8 cellular contexts compared by ENCODE assay signal in the genomic region with DNA sequence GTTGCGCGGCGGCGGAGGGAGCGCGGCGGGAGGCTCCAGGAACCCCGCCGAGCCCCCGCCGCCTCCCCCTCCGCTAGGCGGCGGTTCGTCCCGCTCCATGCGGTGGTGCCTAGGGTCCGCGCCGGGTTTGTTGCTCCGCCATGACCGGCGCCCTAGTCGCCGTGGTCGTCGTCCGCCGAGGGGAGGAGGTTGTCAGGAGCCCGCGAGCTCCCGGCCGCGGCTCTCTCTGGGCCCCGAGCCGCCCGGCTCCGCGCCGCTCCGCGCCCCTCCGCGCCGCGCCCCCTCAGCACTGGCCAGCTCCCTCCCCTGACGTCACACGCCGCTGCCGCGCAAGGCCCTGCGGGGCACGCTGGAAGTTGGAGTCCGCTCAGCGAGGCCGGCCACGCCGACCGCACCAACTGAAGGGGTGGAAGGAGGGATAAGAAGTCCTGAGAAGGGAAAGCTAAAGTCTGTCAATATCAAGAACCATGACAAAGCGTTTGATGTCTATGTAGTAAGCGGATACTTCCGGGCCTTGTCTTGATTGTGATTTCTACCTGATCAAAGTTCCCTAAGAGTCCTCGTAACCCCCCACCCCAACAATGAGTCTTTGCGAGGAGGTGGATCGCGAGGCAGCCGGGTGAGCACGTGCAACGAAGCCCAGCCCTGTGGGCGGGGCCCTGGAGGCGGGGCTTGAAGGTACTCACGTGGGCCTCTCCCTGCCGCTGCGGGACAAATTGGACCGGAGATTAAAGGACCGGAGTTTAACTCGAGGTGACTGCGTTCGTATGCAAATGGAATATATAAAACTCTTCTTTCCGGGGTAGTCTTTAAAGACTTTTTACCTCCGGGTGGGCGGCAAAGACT. TPM values are rescaled to one million over a fixed set of nuclear protein-coding genes. Genes with fewer than 3 reads are reported as not detected.
DNase-seq lines count a peak whose midpoint lies in the region; ATAC-seq and TF ChIP-seq lines count a peak whose summit lies in the region.

A gene (minus strand): TSS at position 291 of the 846 bp plus-strand sequence.

- TF ChIP-seq CTCF in Peyer's patch (IDR thresholded peaks at IDR 0.05): peak in 4 of 6 experiments; percentile 10 to 51 (median 42)

- peak; percentile 45 to 70 for TF ChIP-seq POLR2A in Peyer's patch (IDR thresholded peaks at IDR 0.05)

- H3K9me3 ChIP-seq in Peyer's patch: no peaks in the 10 kb centered on the region
- H3K9me3 ChIP-seq in naive thymus-derived CD4-positive, alpha-beta T cell (ENCODE audit: control insufficient read depth in 2 of 3, low read length in 3 of 3): no peaks in the 10 kb centered on the region

- no peaks in the 10 kb centered on the region for H3K36me3 ChIP-seq in Peyer's patch
- no peaks in the 10 kb centered on the region for H3K36me3 ChIP-seq in naive thymus-derived CD4-positive, alpha-beta T cell (ENCODE audit: control insufficient read depth in 2 of 3, insufficient read depth in 3 of 3, low read length in 3 of 3)

- peaks cover 0 to 26% (median 12%) of the 10 kb centered on the region in 4 donors for H3K4me1 ChIP-seq in Peyer's patch
- H3K4me1 ChIP-seq in naive thymus-derived CD4-positive, alpha-beta T cell (ENCODE audit: control insufficient read depth in 2 of 2, insufficient read depth in 2 of 2, low read length in 2 of 2): peaks cover 13 to 20% of the 10 kb centered on the region in 2 donors

- H3K27me3 ChIP-seq in Peyer's patch: no peaks in the 10 kb centered on the region
- peaks cover 7 to 38% of the 10 kb centered on the region in 2 donors for H3K27me3 ChIP-seq in naive thymus-derived CD4-positive, alpha-beta T cell (ENCODE audit: control insufficient read depth in 2 of 2, insufficient read depth in 2 of 2, low read length in 2 of 2)

- H3K9me3 Mint-ChIP-seq in naive thymus-derived CD4-positive, alpha-beta T cell: peaks cover 0 to 2% (median 0%) of the 10 kb centered on the region in 11 donors
- no peaks in the 10 kb centered on the region for H3K9me3 Mint-ChIP-seq in stimulated activated memory B cell treated with anti-CD40 and anti-IgM and Interleukin-4, amounts not matched to agents 10 μg/mL and 1 μg/mL and 100 μg/mL, for 72 hours

- H3K27me3 Mint-ChIP-seq in naive thymus-derived CD4-positive, alpha-beta T cell: peaks cover 61 to 82% (median 75%) of the 10 kb centered on the region in 5 donors
- peaks cover 78% of the 10 kb centered on the region for H3K27me3 Mint-ChIP-seq in stimulated activated memory B cell treated with anti-CD40 and anti-IgM and Interleukin-4, amounts not matched to agents 10 μg/mL and 1 μg/mL and 100 μg/mL, for 72 hours

- peak within 1 kb of the TSS; percentile 39 to 93 (median 79) for H3K27ac Mint-ChIP-seq in naive thymus-derived CD4-positive, alpha-beta T cell
- H3K27ac Mint-ChIP-seq in stimulated activated memory B cell treated with anti-CD40 and anti-IgM and Interleukin-4, amounts not matched to agents 10 μg/mL and 1 μg/mL and 100 μg/mL, for 72 hours: peak within 1 kb of the TSS; percentile 86

- POLR2A ChIA-PET in naive thymus-derived CD4-positive, alpha-beta T cell (lab: Charles Lee): interaction anchor here (1.1 to 1.8 kb wide), 3 partner anchors 82 to 101 kb away, joined by 4 to 7 read pairs (median 6); a partner anchor contains a TSS

- CTCF ChIA-PET in naive thymus-derived CD4-positive, alpha-beta T cell (lab: Charles Lee): interaction anchor here (0.6 to 7.0 kb wide), 7 partner anchors 10 to 615 kb away, joined by 3 to 66 read pairs (median 3); a partner anchor contains a TSS

- peak within 1 kb of the TSS; percentile 86 to 97 (median 91) for H3K4me3 Mint-ChIP-seq in naive thymus-derived CD4-positive, alpha-beta T cell
- H3K4me3 Mint-ChIP-seq in stimulated activated memory B cell treated with anti-CD40 and anti-IgM and Interleukin-4, amounts not matched to agents 10 μg/mL and 1 μg/mL and 100 μg/mL, for 72 hours: peak within 1 kb of the TSS; percentile 95

- ATAC-seq in GM21737 (IDR thresholded peaks at IDR 0.05; ENCODE audit: unreplicated experiment): peak; percentile 87
- ATAC-seq in naive thymus-derived CD4-positive, alpha-beta T cell: peak; percentile 94
- peak; percentile 97 for ATAC-seq in stimulated activated memory B cell treated with anti-CD40 and anti-IgM and Interleukin-4, amounts not matched to agents 10 μg/mL and 1 μg/mL and 100 μg/mL, for 72 hours

- DNase-seq in Daoy (ENCODE audit: low read depth) (peak; percentile 100), KG1 (lab: John Stamatoyannopoulos, UW) (peak; percentile 99), Peyer's patch (peak; percentile 95 to 98 (median 98)), activated T-helper 1 cell treated with Interleukin-2 at 50 U/mL for 16 hours (ENCODE audit: low read depth) (peak; percentile 85), fibroblast of gingiva (ENCODE audit: low read depth) (peak; percentile 92)
- DNase-seq in naive thymus-derived CD4-positive, alpha-beta T cell: peak; percentile 86 to 94 (median 91)

- H3K36me3 Mint-ChIP-seq in naive thymus-derived CD4-positive, alpha-beta T cell: no peaks in the 10 kb centered on the region
- peaks cover 6% of the 10 kb centered on the region for H3K36me3 Mint-ChIP-seq in stimulated activated memory B cell treated with anti-CD40 and anti-IgM and Interleukin-4, amounts not matched to agents 10 μg/mL and 1 μg/mL and 100 μg/mL, for 72 hours

- peaks cover 17 to 46% (median 42%) of the 10 kb centered on the region in 7 donors for H3K4me1 Mint-ChIP-seq in naive thymus-derived CD4-positive, alpha-beta T cell
- H3K4me1 Mint-ChIP-seq in stimulated activated memory B cell treated with anti-CD40 and anti-IgM and Interleukin-4, amounts not matched to agents 10 μg/mL and 1 μg/mL and 100 μg/mL, for 72 hours: peaks cover 49% of the 10 kb centered on the region

- intact Hi-C loops in naive thymus-derived CD4-positive, alpha-beta T cell (cut with micrococcal nuclease): loop anchor here (1.0 to 5.0 kb wide), 12 partner anchors 59 to 490 kb away; a partner anchor contains a TSS

- H3K4me3 ChIP-seq in Peyer's patch: peak within 1 kb of the TSS; percentile 78 to 98 (median 92)
- H3K4me3 ChIP-seq in naive thymus-derived CD4-positive, alpha-beta T cell (ENCODE audit: low read length): peak within 1 kb of the TSS; percentile 87

- peak within 1 kb of the TSS; percentile 58 to 88 (median 82) for H3K27ac ChIP-seq in Peyer's patch
- no peak within 1 kb of the TSS for H3K27ac ChIP-seq in naive thymus-derived CD4-positive, alpha-beta T cell (ENCODE audit: low read depth, low read length)

RNA-seq across cellular contexts. Expression of the gene that starts here (rescaled TPM):
- total RNA-seq in Daoy (2014; rRNA removed; shearing (Covaris generic)): 1.3 and 5.1 TPM in 2 replicates
- 10 to 100 TPM; 10.7 to 43.0 (median 28.1) TPM for total RNA-seq in Peyer's patch
- under 1 TPM in 3 of 5 experiments, not detected in 2; 0.21 to 0.78 (median 0.51) TPM for total RNA-seq in naive thymus-derived CD4-positive, alpha-beta T cell
- not detected for polyA plus RNA-seq in naive thymus-derived CD4-positive, alpha-beta T cell

Comparison
In these comparisons a context has a peak if more than half of its experiments do, and no peak if none do; other contexts are left out.
1. Peak in DNase-seq, ATAC-seq and H3K4me3 ChIP-seq in naive thymus-derived CD4-positive, alpha-beta T cell; RNA of the gene not detected or under 1 TPM.